ENCODE assay signal across 15 cellular contexts in genomic region chr17:55172612-55173011, GRCh38.
"Had no signal": no experiment of that assay in that cellular context is flagged by ENCODE, and none has a peak within 500 bp of the region (broad histone marks: within the 10 kb centered on the region; RNA-seq: fewer than 3 reads in every experiment).

No MANE protein-coding gene starts in this region.

- DNase-seq: activated B cell treated with CpG ODN at 0.5 μM for 24 hours; activated CD4-positive, alpha-beta T cell treated with anti-CD3 and anti-CD28 coated beads, Interleukin-2, amount 50 U/mL, for 4 hours; activated gamma-delta T cell; activated naive CD8-positive, alpha-beta T cell treated with anti-CD3 and anti-CD28 coated beads, Interleukin-2, amount 10 ng/mL, durations not matched to agents 7 days and 5 days; activated T-cell treated with anti-CD3 and anti-CD28 coated beads, Interleukin-2, amount 50 U/mL, for 24 hours; anterior cingulate cortex; kidney; left ventricle myocardium superior; mesendoderm; nephron progenitor cell; stimulated activated CD4-positive, alpha-beta T cell treated with anti-CD3 and anti-CD28 coated beads, Interleukin-12 subunit alpha, Interleukin-12 subunit beta, amount 100 ng/mL, for 4 hours; stimulated activated CD4-positive, alpha-beta T cell treated with anti-CD3 and anti-CD28 coated beads, Interleukin-2, amount 100 ng/mL, for 48 hours; stimulated activated naive CD8-positive, alpha-beta T cell treated with anti-CD3 and anti-CD28 coated beads, Interleukin-15, Interleukin-2, amounts not matched to agents 100 U/mL and 50 U/mL, for 24 hours had no signal

- H3K27ac ChIP-seq: gastroesophageal sphincter, suprapubic skin had no signal

- ATAC-seq: gastroesophageal sphincter; left ventricle myocardium superior; stimulated activated naive CD8-positive, alpha-beta T cell treated with anti-CD3 and anti-CD28 coated beads, Interleukin-15, Interleukin-2, amounts not matched to agents 100 U/mL and 50 U/mL, for 24 hours had no signal

- H3K36me3 ChIP-seq: gastroesophageal sphincter, suprapubic skin had no signal

- H3K4me1 ChIP-seq: gastroesophageal sphincter, suprapubic skin had no signal

- H3K4me3 ChIP-seq: gastroesophageal sphincter, suprapubic skin had no signal
